Comparison of ENCODE assay signal across 11 cellular contexts in the genomic region with DNA sequence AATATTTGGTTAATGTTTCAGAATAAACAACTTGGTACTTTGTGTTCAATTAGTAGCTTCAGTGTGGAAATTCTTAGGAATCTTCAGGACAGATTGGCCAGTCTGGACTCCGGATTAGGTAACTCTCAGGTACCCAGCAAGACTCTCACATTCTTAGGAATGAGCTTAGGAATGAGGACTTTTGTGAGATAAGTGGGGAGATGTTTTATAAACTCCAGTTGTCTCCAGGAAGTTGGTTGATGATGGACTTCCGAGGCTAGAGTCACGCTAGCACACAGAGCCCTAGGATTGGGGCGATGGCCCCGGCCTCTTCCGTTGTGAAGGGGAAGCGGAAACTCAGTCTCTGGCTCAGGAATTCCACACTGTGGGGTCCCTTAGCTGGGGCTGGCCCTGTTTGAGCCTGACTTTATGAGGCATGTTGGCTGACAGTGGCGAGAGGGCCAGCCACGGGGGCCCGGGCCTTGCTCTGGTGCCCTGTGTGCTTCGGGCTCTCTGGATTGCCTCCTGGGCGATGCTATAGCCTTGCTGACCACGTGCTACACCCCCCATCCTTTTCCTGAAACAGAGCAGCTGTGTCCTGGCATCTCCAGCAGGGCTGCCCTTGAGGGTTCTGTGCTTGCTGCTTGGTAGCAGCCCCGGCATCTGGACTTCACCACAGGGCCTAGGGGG. TPM values are rescaled to one million over a fixed set of nuclear protein-coding genes. Genes with fewer than 3 reads are reported as not detected.
DNase-seq lines count a peak whose midpoint lies in the region; ATAC-seq and TF ChIP-seq lines count a peak whose summit lies in the region.
"Had no signal": no experiment of that assay in that cellular context is flagged by ENCODE, and none has a peak within 500 bp of the region (broad histone marks: within the 10 kb centered on the region; RNA-seq: fewer than 3 reads in every experiment).

No MANE protein-coding gene starts in this region.

- DNase-seq in IMR-90, result no peak
- DNase-seq in dermis microvascular lymphatic vessel endothelial cell (ENCODE audit: low read depth in 2 of 2), result peak; percentile 45 to 83
- peak; percentile 30 for DNase-seq in lung (ENCODE audit: low spot score)
- no peak for DNase-seq in suprapubic skin (ENCODE audit: low spot score in 2 of 2)
- DNase-seq in NCI-H510A (lab: John Stamatoyannopoulos, UW), result no peak
- no peak for DNase-seq in NCI-H128 (lab: John Stamatoyannopoulos, UW; ENCODE audit: unreplicated experiment)
- no peak for DNase-seq in stimulated activated naive CD8-positive, alpha-beta T cell treated with anti-CD3 and anti-CD28 coated beads, Interleukin-15, Interleukin-2, amounts not matched to agents 100 U/mL and 50 U/mL, for 24 hours
- DNase-seq: activated T-cell treated with anti-CD3 and anti-CD28 coated beads, Interleukin-2, amount 50 U/mL, for 4 hours; NCI-H2081; T-cell had no signal

- H3K4me1 ChIP-seq in IMR-90 (ENCODE audit: control insufficient read depth, insufficient read depth, low read length) (peaks cover 9% of the 10 kb centered on the region), lung (ENCODE audit: control insufficient read depth in 2 of 2, insufficient read depth in 2 of 2, low read length in 2 of 2) (peaks cover 3 to 5% of the 10 kb centered on the region in 2 donors), suprapubic skin (peaks cover 21% of the 10 kb centered on the region)

- TF ChIP-seq RAD21 in IMR-90 (IDR thresholded peaks at IDR 0.05; ENCODE audit: low read length), result no peak

- no peak overlapping the region for H4K8ac ChIP-seq in IMR-90 (ENCODE audit: low read depth in 2 of 2, low read length in 2 of 2)

- H3K27me3 ChIP-seq in IMR-90 (ENCODE audit: control insufficient read depth, insufficient read depth, low read length) (no peaks in the 10 kb centered on the region), lung (ENCODE audit: control insufficient read depth, insufficient read depth) (no peaks in the 10 kb centered on the region), suprapubic skin (no peaks in the 10 kb centered on the region)

- H3K27ac ChIP-seq in IMR-90 (ENCODE audit: insufficient read depth, low read length), result peak overlapping the region; percentile 40; the same call in 1 of the 2 replicates
- H3K27ac ChIP-seq in lung (ENCODE audit: low read depth in 1 of 2, low read length in 1 of 2), result peak overlapping the region; percentile 55 to 87
- peak overlapping the region; percentile 15 for H3K27ac ChIP-seq in suprapubic skin

- no peak overlapping the region for H3K4me2 ChIP-seq in IMR-90 (ENCODE audit: low read depth, low read length)

- peaks cover 33% of the 10 kb centered on the region for H4K20me1 ChIP-seq in IMR-90 (ENCODE audit: insufficient read depth, low read length)

- POLR2A ChIA-PET in IMR-90 (lab: Charles Lee; ENCODE audit: unreplicated experiment), result no interaction called here

- no peak overlapping the region for H3K56ac ChIP-seq in IMR-90 (ENCODE audit: extremely low read depth, insufficient read depth, low read length)

- H2BK5ac ChIP-seq in IMR-90 (ENCODE audit: low read depth, low read length, poor library complexity, severe bottlenecking), result no peak overlapping the region

- intact Hi-C loops in IMR-90 (cut with micrococcal nuclease), result no loop called here

- no peak overlapping the region for H2AFZ ChIP-seq in IMR-90 (replicated peaks; ENCODE audit: low read length, poor library complexity)

- H2BK20ac ChIP-seq in IMR-90 (ENCODE audit: low read depth, low read length), result no peak overlapping the region

- TF ChIP-seq CTCF in IMR-90 (conservative IDR thresholded peaks at IDR 0.05; ENCODE audit: low read depth, low read length) (no peak), lung (IDR thresholded peaks at IDR 0.05; ENCODE audit: control extremely low read depth, extremely low read depth) (no peak), suprapubic skin (IDR thresholded peaks at IDR 0.05) (no peak)

- WGBS in IMR-90 (ENCODE audit: extremely low coverage in 2 of 2, insufficient read length in 1 of 2), 2 experiments, result 82% methylated on average over 8 of the region's 14 CpGs; no CpG with 5 or more reads in 1 of the 2 experiments
- WGBS in lung, 2 donors, result 59 to 69% methylated on average over 14 of the region's 14 CpGs
- 89% methylated on average over 11 of the region's 14 CpGs for WGBS in suprapubic skin

- no peak overlapping the region; the same call in 1 of the 2 replicates for H3K23ac ChIP-seq in IMR-90 (ENCODE audit: low read depth, low read length)

- H3K36me3 ChIP-seq in IMR-90 (ENCODE audit: control insufficient read depth, insufficient read depth, low read length), result peaks cover 10% of the 10 kb centered on the region
- H3K36me3 ChIP-seq in lung (ENCODE audit: control insufficient read depth in 2 of 2, insufficient read depth in 2 of 2, low read length in 2 of 2), result peaks cover 0 to 5% of the 10 kb centered on the region in 2 donors
- H3K36me3 ChIP-seq in suprapubic skin, result peaks cover 10% of the 10 kb centered on the region

- H2AK9ac ChIP-seq in IMR-90 (replicated peaks; ENCODE audit: low read depth, low read length, poor library complexity), result no peak overlapping the region

- H3K4me3 ChIP-seq in IMR-90 (ENCODE audit: insufficient read depth, low read depth, low read length), result no peak overlapping the region
- H3K4me3 ChIP-seq in lung, result no peak overlapping the region
- H3K4me3 ChIP-seq in suprapubic skin, result no peak overlapping the region

- no peak overlapping the region for H2BK120ac ChIP-seq in IMR-90 (ENCODE audit: low read depth, low read length)

- BruUV-seq in IMR-90 (replicated peaks; lab: Mats Ljungman, UMichigan), result no TSS peak

- no peaks in the 10 kb centered on the region for H3K9me3 ChIP-seq in IMR-90 (ENCODE audit: control insufficient read depth, insufficient read depth, low read length)
- H3K9me3 ChIP-seq in lung (ENCODE audit: control insufficient read depth in 2 of 2, insufficient read depth in 1 of 2, low read length in 1 of 2), result no peaks in the 10 kb centered on the region
- H3K9me3 ChIP-seq in suprapubic skin, result no peaks in the 10 kb centered on the region

- CTCF ChIA-PET in IMR-90 (lab: Yijun Ruan, JAX), result no interaction called here

- peaks cover 22 to 57% of the 10 kb centered on the region in 2 experiments for H3K79me1 ChIP-seq in IMR-90 (ENCODE audit: low read depth in 1 of 2, low read length in 2 of 2)

- no peak overlapping the region for H3K4ac ChIP-seq in IMR-90 (ENCODE audit: low read depth, low read length)

- no peak overlapping the region for H3K18ac ChIP-seq in IMR-90 (ENCODE audit: low read depth, low read length)

- peak; percentile 46 for ATAC-seq in IMR-90 (ENCODE audit: low read depth)
- peak; percentile 47 for ATAC-seq in lung (ENCODE audit: insufficient read depth, low FRiP score)
- ATAC-seq in stimulated activated naive CD8-positive, alpha-beta T cell treated with anti-CD3 and anti-CD28 coated beads, Interleukin-15, Interleukin-2, amounts not matched to agents 100 U/mL and 50 U/mL, for 24 hours, result no peak
- ATAC-seq in GM18498 (IDR thresholded peaks at IDR 0.05; ENCODE audit: unreplicated experiment), result no peak
- ATAC-seq: activated T-cell treated with anti-CD3 and anti-CD28 coated beads, Interleukin-2, amount 50 U/mL, for 4 hours; T-cell had no signal

- peaks cover 14% of the 10 kb centered on the region; the same call in 1 of the 2 replicates for H3K9me1 ChIP-seq in IMR-90 (ENCODE audit: insufficient read depth, low read length)

- H3K9ac ChIP-seq in IMR-90 (ENCODE audit: low read depth, low read length), result no peak overlapping the region

- H4K91ac ChIP-seq in IMR-90 (ENCODE audit: insufficient read depth, low read depth, low read length), result no peak overlapping the region

- no peak overlapping the region for H2BK15ac ChIP-seq in IMR-90 (ENCODE audit: low read depth, low read length)

- TF ChIP-seq POLR2A in IMR-90 (IDR thresholded peaks at IDR 0.05; ENCODE audit: low read depth, low read length), result no peak
- no peak for TF ChIP-seq POLR2A in suprapubic skin (IDR thresholded peaks at IDR 0.05)

- in situ Hi-C loops in IMR-90 (cut with MboI; ENCODE audit: low sequenced_read_pairs), result no loop called here

- peak overlapping the region; percentile 7; the same call in 1 of the 2 replicates for H3K14ac ChIP-seq in IMR-90 (replicated peaks; ENCODE audit: low read depth, low read length)

- H4K5ac ChIP-seq in IMR-90 (ENCODE audit: low read depth, low read length), result no peak overlapping the region

- 0 out of 2 replicates have a peak overlapping the region, but pooled peaks have one; percentile 15 for H2AK5ac ChIP-seq in IMR-90 (ENCODE audit: low read depth, low read length)

- dilution Hi-C loops in IMR-90 (cut with HindIII; ENCODE audit: low sequenced_read_pairs, unreplicated experiment), result no loop called here

- no peak for TF ChIP-seq EP300 in suprapubic skin (IDR thresholded peaks at IDR 0.05)

TF ChIP-seq in IMR-90, 13 proteins besides CTCF, POLR2A, EP300 and RAD21 (continues in another document):
- TF ChIP-seq RFX5 (IDR thresholded peaks at IDR 0.05; ENCODE audit: low read depth, low read length) (no peak), MAFK (IDR thresholded peaks at IDR 0.05; ENCODE audit: low read depth, low read length) (no peak), SMC3 (IDR thresholded peaks at IDR 0.05; ENCODE audit: low read depth, low read length) (no peak), NFE2L2 (IDR thresholded peaks at IDR 0.05; ENCODE audit: low read depth, low read length) (no peak), FOS (IDR thresholded peaks at IDR 0.05; ENCODE audit: low read depth, low read length) (no peak), MAZ (IDR thresholded peaks at IDR 0.05; ENCODE audit: borderline replicate concordance, low read depth, low read length) (no peak), BHLHE40 (IDR thresholded peaks at IDR 0.05; ENCODE audit: low read depth, low read length) (no peak)

RNA-seq across cellular contexts. Expression of gene RAB11FIP3, which starts 32.4 kb away (rescaled TPM):
- total RNA-seq in IMR-90 (2012; rRNA removed), result 7.5 TPM in 2 replicates
- 19.9 and 22.5 TPM in 2 replicates for polyA plus RNA-seq in IMR-90 (2012; rRNA removed)
- polyA plus RNA-seq in IMR-90 (2012; cell fraction: cytosol; rRNA removed), result 13.1 and 22.7 TPM in 2 replicates
- 45.9 and 63.2 TPM in 2 replicates for polyA plus RNA-seq in IMR-90 (2012; cell fraction: nucleus; rRNA removed; ENCODE audit: low replicate concordance)
- total RNA-seq in dermis microvascular lymphatic vessel endothelial cell, result 19.0 and 48.9 TPM in 2 replicates
- total RNA-seq in lung, result 10 to 100 TPM; 20.8 to 38.3 TPM
- polyA plus RNA-seq in lung, result 10 to 100 TPM; 20.7 to 22.2 TPM
- total RNA-seq in suprapubic skin, result 10 to 100 TPM; 20.7 to 62.5 (median 29.1) TPM

RNA-seq across cellular contexts. Expression of gene DECR2, which starts 56.2 kb away (rescaled TPM):
- total RNA-seq in IMR-90 (2012; rRNA removed) (3.9 TPM in 2 replicates), dermis microvascular lymphatic vessel endothelial cell (11.4 and 19.2 TPM in 2 replicates), lung (10 to 100 TPM in 1 of 2 donors, 1 to 10 TPM in 1; 5.2 to 18.3 TPM), suprapubic skin (10 to 100 TPM in 3 of 4 donors, 1 to 10 TPM in 1; 9.1 to 23.4 (median 12.3) TPM)
- polyA plus RNA-seq in IMR-90 (2012; rRNA removed) (26.7 and 29.6 TPM in 2 replicates), lung (10 to 100 TPM; 13.3 to 18.1 TPM)
- 14.9 and 32.6 TPM in 2 replicates for polyA plus RNA-seq in IMR-90 (2012; cell fraction: cytosol; rRNA removed)
- polyA plus RNA-seq in IMR-90 (2012; cell fraction: nucleus; rRNA removed; ENCODE audit: low replicate concordance), result 68.9 and 165 TPM in 2 replicates

Comparison
In these comparisons a context has a peak if more than half of its experiments do, and no peak if none do; other contexts are left out.
1. ATAC-seq: peak in IMR-90 (single experiment) and lung (single experiment); none in stimulated activated naive CD8-positive, alpha-beta T cell treated with anti-CD3 and anti-CD28 coated beads, Interleukin-15, Interleukin-2, amounts not matched to agents 100 U/mL and 50 U/mL, for 24 hours (single experiment) and GM18498 (single experiment).
2. DNase-seq: peak in dermis microvascular lymphatic vessel endothelial cell (2 of 2) and lung (single experiment); none in IMR-90 (single experiment), suprapubic skin (0 of 2), NCI-H510A (single experiment), NCI-H128 (single experiment) and stimulated activated naive CD8-positive, alpha-beta T cell treated with anti-CD3 and anti-CD28 coated beads, Interleukin-15, Interleukin-2, amounts not matched to agents 100 U/mL and 50 U/mL, for 24 hours (single experiment).
3. H3K27ac ChIP-seq: peak in every context shown above with its lines; median percentile 71 in lung; 40 in IMR-90; 15 in suprapubic skin.